Comparison of ENCODE assay signal across 28 cellular contexts in genomic region chr22:44100411-44100810, GRCh38.
"Had no signal": no experiment of that assay in that cellular context is flagged by ENCODE, and none has a peak within 500 bp of the region (broad histone marks: within the 10 kb centered on the region; RNA-seq: fewer than 3 reads in every experiment).

No MANE protein-coding gene starts in this region.

- H3K27ac Mint-ChIP-seq: activated CD4-positive, alpha-beta memory T cell treated with anti-CD3 and anti-CD28 coated beads, Interleukin-2, amount 10 ng/mL, durations not matched to agents 7 days and 5 days; activated CD4-positive, alpha-beta T cell treated with anti-CD3 and anti-CD28 coated beads for 36 hours; activated naive CD8-positive, alpha-beta T cell treated with anti-CD3 and anti-CD28 coated beads, Interleukin-2, amount 10 ng/mL, durations not matched to agents 7 days and 5 days; T-cell had no signal

- H3K4me1 ChIP-seq: adrenal gland, breast epithelium had no signal

- H3K9me3 Mint-ChIP-seq: activated CD4-positive, alpha-beta memory T cell treated with anti-CD3 and anti-CD28 coated beads, Interleukin-2, amount 10 ng/mL, durations not matched to agents 7 days and 5 days; activated naive CD8-positive, alpha-beta T cell treated with anti-CD3 and anti-CD28 coated beads, Interleukin-2, amount 10 ng/mL, durations not matched to agents 7 days and 5 days; T-cell had no signal

- H3K36me3 Mint-ChIP-seq: T-cell had no signal

- H3K27ac ChIP-seq: adrenal gland, breast epithelium, RWPE1, SK-N-MC had no signal

- H3K27me3 ChIP-seq: adrenal gland, breast epithelium had no signal

- H3K27me3 Mint-ChIP-seq: activated CD4-positive, alpha-beta memory T cell treated with anti-CD3 and anti-CD28 coated beads, Interleukin-2, amount 10 ng/mL, durations not matched to agents 7 days and 5 days; activated CD4-positive, alpha-beta T cell treated with anti-CD3 and anti-CD28 coated beads for 36 hours; activated naive CD8-positive, alpha-beta T cell treated with anti-CD3 and anti-CD28 coated beads, Interleukin-2, amount 10 ng/mL, durations not matched to agents 7 days and 5 days; T-cell had no signal

- H3K36me3 ChIP-seq: adrenal gland, breast epithelium had no signal

- H3K4me1 Mint-ChIP-seq: activated CD4-positive, alpha-beta memory T cell treated with anti-CD3 and anti-CD28 coated beads, Interleukin-2, amount 10 ng/mL, durations not matched to agents 7 days and 5 days; activated CD4-positive, alpha-beta T cell treated with anti-CD3 and anti-CD28 coated beads for 36 hours; activated naive CD8-positive, alpha-beta T cell treated with anti-CD3 and anti-CD28 coated beads, Interleukin-2, amount 10 ng/mL, durations not matched to agents 7 days and 5 days; T-cell had no signal

- ATAC-seq: activated CD4-positive, alpha-beta T cell treated with anti-CD3 and anti-CD28 coated beads for 36 hours; Panc1; T-cell had no signal

- H3K9me3 ChIP-seq: adrenal gland, breast epithelium had no signal

- H3K4me3 Mint-ChIP-seq: activated CD4-positive, alpha-beta memory T cell treated with anti-CD3 and anti-CD28 coated beads, Interleukin-2, amount 10 ng/mL, durations not matched to agents 7 days and 5 days; activated CD4-positive, alpha-beta T cell treated with anti-CD3 and anti-CD28 coated beads for 36 hours; activated naive CD8-positive, alpha-beta T cell treated with anti-CD3 and anti-CD28 coated beads, Interleukin-2, amount 10 ng/mL, durations not matched to agents 7 days and 5 days; T-cell had no signal

- H3K4me3 ChIP-seq: adrenal gland, breast epithelium, SK-N-MC had no signal

- DNase-seq: activated CD4-positive, alpha-beta memory T cell treated with anti-CD3 and anti-CD28 coated beads, Interleukin-2, amount 10 ng/mL, durations not matched to agents 7 days and 5 days; activated CD4-positive, alpha-beta T cell treated with anti-CD3 and anti-CD28 coated beads for 36 hours; activated CD4-positive, alpha-beta T cell treated with anti-CD3 and anti-CD28 coated beads, Interleukin-2, amount 50 U/mL, for 1 hour; activated CD8-positive, alpha-beta memory T cell treated with anti-CD3 and anti-CD28 coated beads, Interleukin-2, amount 50 U/mL, for 4 hours; activated naive CD4-positive, alpha-beta T cell treated with anti-CD3 and anti-CD28 coated beads, Interleukin-2, amount 50 U/mL, for 16 hours; activated naive CD8-positive, alpha-beta T cell treated with anti-CD3 and anti-CD28 coated beads, Interleukin-2, amount 10 ng/mL, durations not matched to agents 7 days and 5 days; anterior cingulate cortex; central memory CD4-positive, alpha-beta T cell; Kasumi-1; KBM-7; NCI-H1092; NCI-H1417; NCI-H1930; NCI-H2171; NCI-H2227 treated with DMSO at 0.1 percent for 48 hours; NCI-H446 treated with DMSO at 0.1 percent for 48 hours; NCI-H524 treated with DMSO at 0.1 percent for 48 hours; NCI-H748 treated with DMSO at 0.1 percent for 48 hours; OCI-M1; SIG-M5; T-cell; T-helper 2 cell; T1000 had no signal
